In the genomic region with DNA sequence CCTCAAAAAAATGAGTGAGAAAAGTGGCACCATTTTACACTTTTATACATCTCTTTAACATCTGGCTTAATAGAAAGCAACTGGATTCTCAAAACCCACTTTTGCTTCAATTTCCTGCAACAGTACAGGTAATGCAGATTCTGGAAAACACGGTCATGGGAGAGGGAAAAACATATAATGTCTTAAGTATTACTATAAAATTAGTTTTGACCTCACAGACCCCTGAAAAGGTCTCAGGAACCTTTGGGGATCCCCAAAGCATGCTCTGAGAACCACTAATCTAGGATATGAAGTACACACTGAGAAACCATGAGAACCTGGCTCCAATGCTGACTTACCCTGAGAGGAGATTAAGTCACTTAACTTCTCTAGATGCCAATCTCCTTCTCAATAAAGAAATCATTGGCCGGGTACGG, we compare ENCODE assay signal across 10 cellular contexts.
DNase-seq lines count a peak whose midpoint lies in the region; ATAC-seq, FAIRE-seq and TF ChIP-seq lines count a peak whose summit lies in the region.
"Had no signal": no experiment of that assay in that cellular context is flagged by ENCODE, and none has a peak within 500 bp of the region (broad histone marks: within the 10 kb centered on the region; RNA-seq: fewer than 3 reads in every experiment).

No MANE protein-coding gene starts in this region.

- TF ChIP-seq CTCF in GM10248 (IDR thresholded peaks at IDR 0.05; ENCODE audit: control extremely low read depth, extremely low read depth, low read depth, missing control alignments), result no peak
- TF ChIP-seq CTCF in pancreas (IDR thresholded peaks at IDR 0.05), result no peak

- peak overlapping the region in 1 of 4 donors; percentile 24 for H3K27ac ChIP-seq in pancreas

- no peaks in the 10 kb centered on the region for H3K36me3 ChIP-seq in pancreas

- ATAC-seq in GM19395 (IDR thresholded peaks at IDR 0.05; ENCODE audit: unreplicated experiment) (peak; percentile 55), HG03045 (IDR thresholded peaks at IDR 0.05; ENCODE audit: unreplicated experiment) (peak; percentile 43), Right ventricle myocardium superior (ENCODE audit: poor library complexity) (no peak), pancreas (no peak)
- ATAC-seq in activated CD8-positive, alpha-beta T cell treated with anti-CD3 and anti-CD28 coated beads, Interleukin-2, amount 10 ng/mL, durations not matched to agents 7 days and 5 days, result peak; percentile 21

- POLR2A ChIA-PET in GM10248 (lab: Yijun Ruan, JAX), result no interaction called here
- POLR2A ChIA-PET in activated CD8-positive, alpha-beta T cell treated with anti-CD3 and anti-CD28 coated beads, Interleukin-2, amount 10 ng/mL, durations not matched to agents 7 days and 5 days (lab: Charles Lee), result interaction anchor here (0.9 to 1.3 kb wide), 2 partner anchors 65 to 860 kb away, joined by 3 to 8 read pairs; a partner anchor contains a TSS

- H3K27me3 Mint-ChIP-seq in activated CD8-positive, alpha-beta T cell treated with anti-CD3 and anti-CD28 coated beads, Interleukin-2, amount 10 ng/mL, durations not matched to agents 7 days and 5 days (ENCODE audit: low read depth), result no peaks in the 10 kb centered on the region

- intact Hi-C loops in Right ventricle myocardium superior (cut with DNase I) (no loop called here), pancreas (cut with DNase I) (no loop called here)

- DNase-seq in GM10248 (ENCODE audit: extremely low spot score) (peak; percentile 43), ACHN (no peak), Right ventricle myocardium superior (no peak), NCI-H2171 treated with DMSO at 0.1 percent for 48 hours (lab: John Stamatoyannopoulos, UW) (no peak), pancreas (no peak)
- no peak for DNase-seq in activated CD8-positive, alpha-beta T cell treated with anti-CD3 and anti-CD28 coated beads, Interleukin-2, amount 10 ng/mL, durations not matched to agents 7 days and 5 days
- DNase-seq: foreskin fibroblast, nephron progenitor cell had no signal

- 86 to 96% methylated on average over 3 of the region's 3 CpGs for WGBS in pancreas, 2 donors

- H3K4me3 ChIP-seq in pancreas, result no peak overlapping the region

- peaks cover 7% of the 10 kb centered on the region for H3K36me3 Mint-ChIP-seq in activated CD8-positive, alpha-beta T cell treated with anti-CD3 and anti-CD28 coated beads, Interleukin-2, amount 10 ng/mL, durations not matched to agents 7 days and 5 days (ENCODE audit: low read depth)

- no peaks in the 10 kb centered on the region for H3K27me3 ChIP-seq in pancreas

- in situ Hi-C loops in ACHN (cut with HindIII; ENCODE audit: low pct_ligation_motif_present, low pct_unique_long_range_greater_than_20kb, low sequenced_read_pairs), result no loop called here

- no peak overlapping the region for H3K27ac Mint-ChIP-seq in activated CD8-positive, alpha-beta T cell treated with anti-CD3 and anti-CD28 coated beads, Interleukin-2, amount 10 ng/mL, durations not matched to agents 7 days and 5 days

- CTCF ChIA-PET in GM10248 (lab: Yijun Ruan, JAX), result interaction anchor here (1.2 to 1.9 kb wide), 5 partner anchors 12 to 89 kb away, joined by 3 to 5 read pairs (median 3); no protein-coding TSS in a partner anchor
- CTCF ChIA-PET in activated CD8-positive, alpha-beta T cell treated with anti-CD3 and anti-CD28 coated beads, Interleukin-2, amount 10 ng/mL, durations not matched to agents 7 days and 5 days (lab: Charles Lee), result interaction anchor here (0.8 to 1.6 kb wide), 6 partner anchors 8 to 89 kb away, joined by 3 to 10 read pairs (median 4); no protein-coding TSS in a partner anchor

- H3K9me3 Mint-ChIP-seq in activated CD8-positive, alpha-beta T cell treated with anti-CD3 and anti-CD28 coated beads, Interleukin-2, amount 10 ng/mL, durations not matched to agents 7 days and 5 days (ENCODE audit: insufficient read depth), result no peaks in the 10 kb centered on the region
- H3K9me3 Mint-ChIP-seq: nephron progenitor cell had no signal

- H3K4me3 Mint-ChIP-seq in activated CD8-positive, alpha-beta T cell treated with anti-CD3 and anti-CD28 coated beads, Interleukin-2, amount 10 ng/mL, durations not matched to agents 7 days and 5 days, result no peak overlapping the region
- H3K4me3 Mint-ChIP-seq: nephron progenitor cell had no signal

- no peak for FAIRE-seq in pancreas (lab: Jason Lieb, UNC)

- peaks cover 45% of the 10 kb centered on the region for H3K4me1 Mint-ChIP-seq in activated CD8-positive, alpha-beta T cell treated with anti-CD3 and anti-CD28 coated beads, Interleukin-2, amount 10 ng/mL, durations not matched to agents 7 days and 5 days (ENCODE audit: low read depth)

- no peaks in the 10 kb centered on the region for H3K9me3 ChIP-seq in pancreas

- peaks cover 7 to 31% (median 14%) of the 10 kb centered on the region in 3 donors for H3K4me1 ChIP-seq in pancreas

Comparison
In these comparisons a context has a peak if more than half of its experiments do, and no peak if none do; other contexts are left out.
1. ATAC-seq: peak in GM19395 (single experiment), HG03045 (single experiment) and activated CD8-positive, alpha-beta T cell treated with anti-CD3 and anti-CD28 coated beads, Interleukin-2, amount 10 ng/mL, durations not matched to agents 7 days and 5 days (single experiment); none in Right ventricle myocardium superior (single experiment) and pancreas (0 of 4).